Comparison of ENCODE assay signal across 8 cellular contexts in the genomic region with DNA sequence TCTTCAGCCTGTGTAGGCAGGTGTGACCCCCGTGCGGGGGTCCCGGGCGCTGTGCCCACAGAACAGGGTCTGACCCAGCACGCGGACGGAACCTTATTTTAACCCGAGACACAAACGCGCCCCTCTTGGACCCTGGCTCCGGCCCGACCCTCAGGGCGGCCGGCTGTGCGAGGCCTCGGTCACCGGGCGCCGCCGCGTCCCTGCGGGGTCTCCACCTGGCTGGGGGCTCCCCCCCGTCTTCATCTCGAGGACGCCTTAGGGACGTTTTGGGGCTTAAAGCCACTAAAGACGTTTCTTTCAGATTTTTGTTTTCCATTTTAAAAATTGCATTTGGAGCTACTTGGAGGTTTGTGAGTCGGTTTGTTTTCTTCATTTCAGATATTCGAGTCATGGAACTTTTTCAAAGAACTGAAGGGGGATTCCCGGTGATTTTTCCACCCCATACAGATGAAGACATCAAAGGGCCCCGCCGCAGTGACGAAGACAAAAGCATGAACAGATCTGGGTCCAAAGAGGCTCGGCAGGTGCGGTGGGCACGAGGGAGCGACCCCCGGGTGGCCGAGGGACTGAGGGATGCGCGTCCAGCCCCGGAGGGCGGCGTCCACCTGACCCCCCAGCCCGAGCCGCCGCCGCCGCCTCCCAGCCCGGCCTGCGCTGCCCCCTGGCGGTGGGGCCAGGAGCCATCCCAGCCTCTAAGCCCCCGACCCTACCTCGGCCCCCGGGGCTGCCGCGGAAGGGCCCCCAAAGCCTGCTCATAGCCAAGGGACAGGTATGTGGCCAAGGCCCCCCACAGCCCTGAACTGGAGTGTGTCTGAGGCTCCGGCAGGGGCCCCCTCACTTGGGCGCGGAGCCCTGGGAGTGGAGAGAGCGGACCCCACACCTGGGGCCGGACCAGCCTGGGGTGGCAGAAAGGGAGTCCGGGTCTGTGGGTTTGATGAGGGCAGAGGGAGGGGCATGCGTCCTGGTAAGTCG. TPM values are rescaled to one million over a fixed set of nuclear protein-coding genes. Genes with fewer than 3 reads are reported as not detected.
DNase-seq lines count a peak whose midpoint lies in the region; ATAC-seq and TF ChIP-seq lines count a peak whose summit lies in the region.

No MANE protein-coding gene starts in this region.

- peak; percentile 82 for TF ChIP-seq CTCF in WI38 (IDR thresholded peaks at IDR 0.05; ENCODE audit: low read depth, low read length)
- TF ChIP-seq CTCF in brain microvascular endothelial cell (IDR thresholded peaks at IDR 0.05; ENCODE audit: low read depth, low read length, missing control alignments): peak; percentile 68

- H3K36me3 Mint-ChIP-seq in naive B cell: no peaks in the 10 kb centered on the region

- H3K9me3 Mint-ChIP-seq in naive B cell: no peaks in the 10 kb centered on the region

- H3K27me3 Mint-ChIP-seq in naive B cell: peaks cover 0 to 23% (median under 1%) of the 10 kb centered on the region in 3 donors

- no peaks in the 10 kb centered on the region for H3K36me3 ChIP-seq in brain microvascular endothelial cell (replicated peaks)

- H3K27ac Mint-ChIP-seq in naive B cell: peak overlapping the region in 4 of 6 donors; percentile 24 to 76 (median 52)

- H3K4me3 Mint-ChIP-seq in naive B cell: peak overlapping the region in 5 of 8 donors; percentile 19 to 69 (median 50)

- ATAC-seq in naive B cell (ENCODE audit: low read depth in 2 of 2) (peak; percentile 77 to 85), HG03025 (IDR thresholded peaks at IDR 0.05; ENCODE audit: low FRiP score, unreplicated experiment) (no peak), GM19467 (IDR thresholded peaks at IDR 0.05; ENCODE audit: unreplicated experiment) (no peak)
- peak; percentile 43 for ATAC-seq in stimulated activated naive CD8-positive, alpha-beta T cell treated with anti-CD3 and anti-CD28 coated beads, Interleukin-15, Interleukin-2, amounts not matched to agents 100 U/mL and 50 U/mL, for 24 hours

- DNase-seq in NCI-H146 (lab: John Stamatoyannopoulos, UW): peak; percentile 21
- DNase-seq in NCI-H146 treated with DMSO at 0.1 percent for 48 hours (lab: John Stamatoyannopoulos, UW; ENCODE audit: unreplicated experiment): no peak
- DNase-seq in brain microvascular endothelial cell: no peak
- DNase-seq in naive B cell: peak; percentile 66
- peak; percentile 84 for DNase-seq in stimulated activated naive CD8-positive, alpha-beta T cell treated with anti-CD3 and anti-CD28 coated beads, Interleukin-15, Interleukin-2, amounts not matched to agents 100 U/mL and 50 U/mL, for 24 hours

- H3K4me3 ChIP-seq in WI38 (ENCODE audit: low read depth, low read length): no peak overlapping the region
- H3K4me3 ChIP-seq in brain microvascular endothelial cell (ENCODE audit: low read depth, low read length): no peak overlapping the region

- no peak overlapping the region for H3K27ac ChIP-seq in brain microvascular endothelial cell

- peaks cover 14% of the 10 kb centered on the region for H3K27me3 ChIP-seq in brain microvascular endothelial cell (replicated peaks)

- H3K4me1 Mint-ChIP-seq in naive B cell: no peaks in the 10 kb centered on the region

- in situ Hi-C loops in brain microvascular endothelial cell (cut with HindIII; ENCODE audit: low pct_ligation_motif_present, low sequenced_read_pairs): no loop called here

RNA-seq across cellular contexts. Expression of a gene that starts 3.8 kb away (rescaled TPM):
- polyA plus RNA-seq in naive B cell (ENCODE audit: low read depth in 6 of 6): 1 to 10 TPM in 2 of 6 donors, under 1 TPM in 2, not detected in 2; 0.50 to 1.5 (median 1.0) TPM

RNA-seq across cellular contexts. Expression of a gene that starts 12.3 kb away (rescaled TPM):
- polyA plus RNA-seq in naive B cell (ENCODE audit: low read depth in 6 of 6): 1 to 10 TPM in 1 of 6 donors, under 1 TPM in 1, not detected in 4; 0.19 to 2.2 TPM

RNA-seq across cellular contexts. Expression of a gene that starts 37.8 kb away (rescaled TPM):
- not detected for polyA plus RNA-seq in naive B cell (ENCODE audit: low read depth in 6 of 6)

RNA-seq across cellular contexts. Expression of a gene that starts 47.7 kb away (rescaled TPM):
- 10 to 100 TPM; 27.7 to 78.6 (median 63.4) TPM for polyA plus RNA-seq in naive B cell (ENCODE audit: low read depth in 6 of 6)

RNA-seq across cellular contexts. Expression of a gene that starts 50.3 kb away (rescaled TPM):
- polyA plus RNA-seq in naive B cell (ENCODE audit: low read depth in 6 of 6): not detected

Comparison
In these comparisons a context has a peak if more than half of its experiments do, and no peak if none do; other contexts are left out.
1. DNase-seq: peak in NCI-H146 (single experiment), naive B cell (single experiment) and stimulated activated naive CD8-positive, alpha-beta T cell treated with anti-CD3 and anti-CD28 coated beads, Interleukin-15, Interleukin-2, amounts not matched to agents 100 U/mL and 50 U/mL, for 24 hours (single experiment); none in NCI-H146 treated with DMSO at 0.1 percent for 48 hours (single experiment) and brain microvascular endothelial cell (single experiment).
2. ATAC-seq: peak in naive B cell (2 of 2) and stimulated activated naive CD8-positive, alpha-beta T cell treated with anti-CD3 and anti-CD28 coated beads, Interleukin-15, Interleukin-2, amounts not matched to agents 100 U/mL and 50 U/mL, for 24 hours (single experiment); none in HG03025 (single experiment) and GM19467 (single experiment).